In the genomic region with DNA sequence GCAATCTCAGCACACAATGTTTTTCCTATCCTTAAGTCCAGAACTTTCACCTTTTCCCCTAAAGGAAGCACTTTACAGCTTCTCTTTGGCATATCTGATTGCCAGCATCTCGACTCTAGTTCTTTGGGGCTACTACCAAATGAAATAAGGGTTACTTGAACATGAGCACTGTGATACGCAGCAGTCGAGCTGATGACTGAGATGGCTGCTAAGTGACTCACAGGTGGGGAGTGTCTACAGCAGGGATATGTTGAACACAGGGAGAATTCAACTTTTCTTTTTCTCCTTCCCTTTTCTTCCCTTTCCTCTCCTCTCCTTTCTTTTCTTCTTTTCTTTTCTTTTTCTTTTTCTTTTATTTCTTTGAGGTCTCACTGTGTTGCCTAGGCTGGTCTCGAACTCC, we compare ENCODE assay signal across 22 cellular contexts.
DNase-seq lines count a peak whose midpoint lies in the region; FAIRE-seq and TF ChIP-seq lines count a peak whose summit lies in the region.
"Had no signal": no experiment of that assay in that cellular context is flagged by ENCODE, and none has a peak within 500 bp of the region (broad histone marks: within the 10 kb centered on the region; RNA-seq: fewer than 3 reads in every experiment).

No MANE protein-coding gene starts in this region.

- H3K79me2 ChIP-seq in mammary epithelial cell (ENCODE audit: insufficient read depth, low read length), result no peaks in the 10 kb centered on the region

- H3K4me2 ChIP-seq in mammary epithelial cell (ENCODE audit: insufficient read depth, low read depth, low read length), result no peak overlapping the region
- H3K4me2 ChIP-seq: GM23338, KMS-11 had no signal

- WGBS in mammary epithelial cell (ENCODE audit: low coverage, missing lambda C conversion rate), result 22% methylated on average over 4 of the region's 4 CpGs

- peak; percentile 46 for FAIRE-seq in RCC 7860 (lab: Jason Lieb, UNC)
- FAIRE-seq in bronchial epithelial cell (lab: Jason Lieb, UNC), result no peak
- FAIRE-seq: D721Med had no signal

- H3K27ac ChIP-seq in mammary epithelial cell (ENCODE audit: insufficient read depth, low read depth, low read length), result no peak overlapping the region
- H3K27ac ChIP-seq: KMS-11 had no signal

- H3K9me3 Mint-ChIP-seq in MCF 10A (ENCODE audit: unreplicated experiment), result no peaks in the 10 kb centered on the region
- H3K9me3 Mint-ChIP-seq: GM23338 had no signal

- no peaks in the 10 kb centered on the region for H3K27me3 Mint-ChIP-seq in MCF 10A (ENCODE audit: insufficient read depth, unreplicated experiment)

- dilution Hi-C loops in mammary epithelial cell (cut with HindIII; ENCODE audit: low sequenced_read_pairs), result no loop called here

- POLR2A ChIA-PET in MCF 10A (lab: Yijun Ruan, JAX), result interaction anchor here (0.7 to 1.0 kb wide), 2 partner anchors 9 to 32 kb away, joined by 3 to 4 read pairs; no protein-coding TSS in a partner anchor

- H3K4me1 ChIP-seq in mammary epithelial cell (ENCODE audit: insufficient read depth, low read length), result no peaks in the 10 kb centered on the region
- H3K4me1 ChIP-seq: BE2C, HAP-1 had no signal

- peak; percentile 4 for DNase-seq in MCF 10A (ENCODE audit: unreplicated experiment)
- DNase-seq in mammary epithelial cell, result no peak
- DNase-seq in RCC 7860 (ENCODE audit: low spot score), result peak; percentile 28
- DNase-seq in bronchial epithelial cell (ENCODE audit: low read depth), result peak; percentile 21
- DNase-seq in kidney tubule cell (ENCODE audit: low spot score), result peak; percentile 37
- DNase-seq in effector CD8-positive, alpha-beta T cell (lab: John Stamatoyannopoulos, UW), result no peak
- DNase-seq in NCI-H2196 (lab: John Stamatoyannopoulos, UW; ENCODE audit: unreplicated experiment), result no peak
- DNase-seq: BE2C, DMS53, EL, GF-D8, IMR-90, NCI-H1105 treated with DMSO at 0.1 percent for 48 hours, NCI-H2029 treated with DMSO at 0.1 percent for 48 hours, NCI-H446, NCI-H526, OCI-M1, Right ventricle myocardium superior had no signal

- no peaks in the 10 kb centered on the region for H4K20me1 ChIP-seq in mammary epithelial cell (ENCODE audit: insufficient read depth, low read length)

- H3K27ac Mint-ChIP-seq in MCF 10A (ENCODE audit: low read depth, unreplicated experiment), result no peak overlapping the region
- H3K27ac Mint-ChIP-seq: GM23338 had no signal

- peaks cover 8% of the 10 kb centered on the region for H3K4me1 Mint-ChIP-seq in MCF 10A (ENCODE audit: insufficient read depth, unreplicated experiment)

- no peaks in the 10 kb centered on the region for H3K36me3 ChIP-seq in mammary epithelial cell (ENCODE audit: insufficient read depth, low read length)
- no peaks in the 10 kb centered on the region for H3K36me3 ChIP-seq in bronchial epithelial cell (ENCODE audit: control insufficient read depth, insufficient read depth, low read length)
- H3K36me3 ChIP-seq: BE2C, HAP-1 had no signal

- H3K9ac ChIP-seq in mammary epithelial cell (ENCODE audit: insufficient read depth, low read length), result no peak overlapping the region
- H3K9ac ChIP-seq: KMS-11 had no signal

- no peak overlapping the region for H2AFZ ChIP-seq in mammary epithelial cell (ENCODE audit: low read depth, low read length)
- H2AFZ ChIP-seq: GM23338 had no signal

- no peak for TF ChIP-seq CTCF in MCF 10A (IDR thresholded peaks at IDR 0.05; ENCODE audit: unreplicated experiment)
- TF ChIP-seq CTCF in mammary epithelial cell (conservative IDR thresholded peaks at IDR 0.05 in 1 of 2, IDR thresholded peaks at IDR 0.05 in 1 of 2; ENCODE audit: extremely low read depth in 1 of 2, insufficient read depth in 1 of 2, low read depth in 1 of 2, low read length in 2 of 2), result no peak
- no peak for TF ChIP-seq CTCF in bronchial epithelial cell (IDR thresholded peaks at IDR 0.05; ENCODE audit: insufficient read depth, low read length, severe bottlenecking)

- no peak overlapping the region for H3K4me3 Mint-ChIP-seq in MCF 10A (ENCODE audit: unreplicated experiment)
- H3K4me3 Mint-ChIP-seq: GM23338 had no signal

- CTCF ChIA-PET in MCF 10A (lab: Yijun Ruan, JAX) (interaction anchor here (0.6 to 1.1 kb wide), 3 partner anchors 20 to 729 kb away, joined by 3 to 4 read pairs (median 3); no protein-coding TSS in a partner anchor), mammary epithelial cell (lab: Charles Lee; ENCODE audit: low non-redundant PET) (no interaction called here)

- H3K4me3 ChIP-seq in mammary epithelial cell (replicated peaks in 1 of 3; ENCODE audit: insufficient read depth in 1 of 3, low read depth in 2 of 3, low read length in 3 of 3) (no peak overlapping the region), bronchial epithelial cell (ENCODE audit: low read depth, low read length) (no peak overlapping the region)
- H3K4me3 ChIP-seq: GM23338, HAP-1 had no signal

- in situ Hi-C loops in mammary epithelial cell (cut with MboI; ENCODE audit: low sequenced_read_pairs in 2 of 2), result no loop called here

- BruUV-seq in MCF 10A (replicated peaks; lab: Mats Ljungman, UMichigan) (no TSS peak), mammary epithelial cell (replicated peaks; lab: Mats Ljungman, UMichigan) (no TSS peak)

- no peaks in the 10 kb centered on the region for H3K36me3 Mint-ChIP-seq in MCF 10A (ENCODE audit: insufficient read depth, unreplicated experiment)

- H3K9me3 ChIP-seq in mammary epithelial cell (replicated peaks; ENCODE audit: insufficient read depth, low read length), result peaks cover 10% of the 10 kb centered on the region
- H3K9me3 ChIP-seq: BE2C, HAP-1 had no signal

- H3K27me3 ChIP-seq in mammary epithelial cell (ENCODE audit: insufficient read depth, low read length) (no peaks in the 10 kb centered on the region), bronchial epithelial cell (ENCODE audit: control insufficient read depth, insufficient read depth, low read length) (no peaks in the 10 kb centered on the region)
- H3K27me3 ChIP-seq: BE2C had no signal

- intact Hi-C loops in MCF 10A (cut with micrococcal nuclease), result no loop called here
- intact Hi-C loops in mammary epithelial cell (cut with micrococcal nuclease), result no loop called here

Comparison
In these comparisons a context has a peak if more than half of its experiments do, and no peak if none do; other contexts are left out.
1. DNase-seq: peak in MCF 10A (single experiment), RCC 7860 (single experiment), bronchial epithelial cell (single experiment) and kidney tubule cell (single experiment); none in mammary epithelial cell (single experiment), effector CD8-positive, alpha-beta T cell (single experiment) and NCI-H2196 (single experiment).